Comparison of ENCODE assay signal across 25 cellular contexts in the genomic region with DNA sequence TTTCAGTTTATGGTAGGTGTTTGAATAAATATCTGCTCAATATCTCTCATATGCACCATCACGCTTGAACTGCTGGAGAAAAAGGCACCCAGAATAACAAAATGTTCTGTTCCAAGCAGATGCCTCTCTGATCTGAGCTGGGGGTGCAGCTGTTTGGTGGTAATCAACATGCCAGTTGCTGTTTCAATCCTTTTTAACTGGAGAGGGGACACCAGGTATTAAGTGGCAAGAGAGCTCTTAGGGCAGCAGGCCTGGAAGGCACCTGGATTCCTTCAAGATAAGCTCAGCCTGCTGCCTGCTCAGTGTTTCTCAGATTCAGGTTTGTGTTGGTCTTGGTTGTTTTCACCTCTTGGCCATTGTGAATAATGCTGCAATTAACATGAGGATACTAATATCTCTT. TPM values are rescaled to one million over a fixed set of nuclear protein-coding genes. Genes with fewer than 3 reads are reported as not detected.
A peak's percentile ranks its signal among the peaks of the same experiment; 100 is the strongest.
DNase-seq lines count a peak whose midpoint lies in the region; ATAC-seq and TF ChIP-seq lines count a peak whose summit lies in the region.
"Had no signal": no experiment of that assay in that cellular context is flagged by ENCODE, and none has a peak within 500 bp of the region (broad histone marks: within the 10 kb centered on the region; RNA-seq: fewer than 3 reads in every experiment).

No MANE protein-coding gene starts in this region.

- POLR2A ChIA-PET in SK-N-SH (lab: Yijun Ruan, JAX), result no interaction called here

- H3K4me2 ChIP-seq in SK-N-SH (no peak overlapping the region), Karpas-422 (ENCODE audit: low read depth, low read length, poor library complexity, severe bottlenecking) (no peak overlapping the region)
- H3K4me2 ChIP-seq: BLaER1 treated with 17β-estradiol and CSF1 and Interleukin-3, amounts not matched to agents 10 nM and 100 nM had no signal

- H4K20me1 ChIP-seq in SK-N-SH (ENCODE audit: insufficient read depth) (no peaks in the 10 kb centered on the region), Karpas-422 (ENCODE audit: insufficient read depth, low read depth, low read length) (no peaks in the 10 kb centered on the region)
- H4K20me1 ChIP-seq: BLaER1 treated with 17β-estradiol and CSF1 and Interleukin-3, amounts not matched to agents 10 nM and 100 nM had no signal

- no peak for TF ChIP-seq EP300 in SK-N-SH (IDR thresholded peaks at IDR 0.05; ENCODE audit: borderline replicate concordance in 1 of 2, low read depth in 1 of 2, low read length in 1 of 2)
- TF ChIP-seq EP300 in upper lobe of left lung (IDR thresholded peaks at IDR 0.05), result no peak

- DNase-seq in NCI-H2171 treated with DMSO at 0.1 percent for 48 hours (lab: John Stamatoyannopoulos, UW) (peak; percentile 5), NCI-H2171 (lab: John Stamatoyannopoulos, UW) (no peak), SK-N-SH (no peak), left kidney (ENCODE audit: low read depth, low spot score) (peak; percentile 26), upper lobe of left lung (peak in 1 of 2 donors; percentile 54), NCI-H1417 treated with DMSO at 0.1 percent for 48 hours (lab: John Stamatoyannopoulos, UW) (no peak), Karpas-422 (no peak)
- DNase-seq: 8988T; CD4-positive, alpha-beta memory T cell; GF-D8; H9; MM.1S; NCI-H1048; NCI-H1436; NCI-H2029 treated with DMSO at 0.1 percent for 48 hours; NCI-H446 treated with DMSO at 0.1 percent for 48 hours; NCI-H774 had no signal

- CTCF ChIA-PET in SK-N-SH (lab: Yijun Ruan, JAX), result interaction anchor here (0.7 to 1.5 kb wide), 2 partner anchors 10 to 346 kb away, joined by 3 to 7 read pairs; no protein-coding TSS in a partner anchor

- 64% methylated on average over 1 of the region's 1 CpG for WGBS in SK-N-SH (ENCODE audit: low lambda C conversion rate)
- 81 to 94% methylated on average over 1 of the region's 1 CpG for WGBS in upper lobe of left lung, 2 donors

- no peak for TF ChIP-seq POLR2A in upper lobe of left lung (IDR thresholded peaks at IDR 0.05)

- H3K9me3 ChIP-seq in SK-N-SH (no peaks in the 10 kb centered on the region), upper lobe of left lung (no peaks in the 10 kb centered on the region), Karpas-422 (ENCODE audit: low read length) (no peaks in the 10 kb centered on the region)
- H3K9me3 ChIP-seq: BLaER1 treated with 17β-estradiol and CSF1 and Interleukin-3, amounts not matched to agents 10 nM and 100 nM had no signal

- H3K4me1 ChIP-seq in SK-N-SH (ENCODE audit: control insufficient read depth in 1 of 2, insufficient read depth in 2 of 2, low read depth in 1 of 2, low read length in 1 of 2) (peaks cover 0 to 10% of the 10 kb centered on the region in 2 experiments; a peak in 1 of 4 replicates), upper lobe of left lung (peaks cover 0 to 14% (median 6%) of the 10 kb centered on the region in 4 donors), Karpas-422 (ENCODE audit: low read length) (no peaks in the 10 kb centered on the region)
- H3K4me1 ChIP-seq: BLaER1 treated with 17β-estradiol and CSF1 and Interleukin-3, amounts not matched to agents 10 nM and 100 nM had no signal

- no peak for TF ChIP-seq RAD21 in SK-N-SH (IDR thresholded peaks at IDR 0.05; ENCODE audit: low read length)

- H2AFZ ChIP-seq in SK-N-SH (ENCODE audit: low read depth) (no peak overlapping the region), Karpas-422 (ENCODE audit: low read length) (no peak overlapping the region)

- H3K36me3 ChIP-seq in SK-N-SH (replicated peaks in 1 of 2; ENCODE audit: control insufficient read depth in 1 of 2, insufficient read depth in 2 of 2, low read length in 1 of 2) (no peaks in the 10 kb centered on the region), upper lobe of left lung (no peaks in the 10 kb centered on the region), Karpas-422 (ENCODE audit: insufficient read depth, low read length) (no peaks in the 10 kb centered on the region)
- H3K36me3 ChIP-seq: BLaER1 treated with 17β-estradiol and CSF1 and Interleukin-3, amounts not matched to agents 10 nM and 100 nM had no signal

- no peak for ATAC-seq in upper lobe of left lung (ENCODE audit: low FRiP score in 2 of 2)
- no peak for ATAC-seq in GM19455 (IDR thresholded peaks at IDR 0.05; ENCODE audit: unreplicated experiment)
- ATAC-seq: HepG2, K562, Right ventricle myocardium inferior had no signal

- no peaks in the 10 kb centered on the region for H3F3A ChIP-seq in SK-N-SH (replicated peaks; ENCODE audit: insufficient read depth)

- H3K79me2 ChIP-seq in SK-N-SH (ENCODE audit: insufficient read depth) (no peaks in the 10 kb centered on the region), Karpas-422 (ENCODE audit: low read length) (no peaks in the 10 kb centered on the region)

- H3K4me3 ChIP-seq in SK-N-SH (ENCODE audit: low read depth in 2 of 2, low read length in 1 of 2), result no peak overlapping the region
- H3K4me3 ChIP-seq in upper lobe of left lung, result no peak overlapping the region
- H3K4me3 ChIP-seq in Karpas-422 (ENCODE audit: low read length), result no peak overlapping the region
- H3K4me3 ChIP-seq: BLaER1 treated with 17β-estradiol and CSF1 and Interleukin-3, amounts not matched to agents 10 nM and 100 nM; K562; SK-N-MC had no signal

- H3K9me2 ChIP-seq in SK-N-SH, result no peaks in the 10 kb centered on the region
- H3K9me2 ChIP-seq in Karpas-422 (replicated peaks; ENCODE audit: insufficient read depth, low read length), result no peaks in the 10 kb centered on the region

- H3K9ac ChIP-seq in SK-N-SH (no peak overlapping the region), Karpas-422 (ENCODE audit: low read length) (no peak overlapping the region)
- H3K9ac ChIP-seq: BLaER1 treated with 17β-estradiol and CSF1 and Interleukin-3, amounts not matched to agents 10 nM and 100 nM had no signal

- H3K27me3 ChIP-seq in SK-N-SH (ENCODE audit: insufficient read depth), result no peaks in the 10 kb centered on the region
- H3K27me3 ChIP-seq in upper lobe of left lung, result no peaks in the 10 kb centered on the region
- H3K27me3 ChIP-seq in Karpas-422 (ENCODE audit: low read length), result no peaks in the 10 kb centered on the region
- H3K27me3 ChIP-seq: BLaER1 treated with 17β-estradiol and CSF1 and Interleukin-3, amounts not matched to agents 10 nM and 100 nM had no signal

- no peak overlapping the region for H3K27ac ChIP-seq in SK-N-SH (ENCODE audit: low read depth in 2 of 2, low read length in 1 of 2)
- peak overlapping the region in 3 of 4 donors; percentile 16 to 39 (median 30) for H3K27ac ChIP-seq in upper lobe of left lung
- H3K27ac ChIP-seq in Karpas-422 (ENCODE audit: low read length), result no peak overlapping the region
- H3K27ac ChIP-seq: BLaER1 treated with 17β-estradiol and CSF1 and Interleukin-3, amounts not matched to agents 10 nM and 100 nM; HL-60; SK-N-MC had no signal

- TF ChIP-seq CTCF in SK-N-SH (IDR thresholded peaks at IDR 0.05) (no peak), upper lobe of left lung (IDR thresholded peaks at IDR 0.05) (no peak)

TF ChIP-seq in SK-N-SH, 30 proteins besides CTCF, POLR2A, EP300 and RAD21:
- TF ChIP-seq CHD2 (IDR thresholded peaks at IDR 0.05; ENCODE audit: low read length, partially characterized antibody), result no peak
- TF ChIP-seq GATA2 (CRISPR knock-in tag; IDR thresholded peaks at IDR 0.05), result peak; percentile 45; the same call in 1 of the 2 replicates

RNA-seq across cellular contexts. Expression of gene VAT1L, which starts 27.2 kb away (rescaled TPM):
- polyA plus RNA-seq in SK-N-SH (2012; rRNA removed), result 52.5 and 62.2 TPM in 2 replicates
- polyA plus RNA-seq in SK-N-SH (2012; cell fraction: cytosol; rRNA removed), result 58.9 and 65.7 TPM in 2 replicates
- polyA plus RNA-seq in SK-N-SH (2012; cell fraction: nucleus; rRNA removed), result 20.8 and 29.9 TPM in 2 replicates
- total RNA-seq in upper lobe of left lung, result under 1 TPM in 4 of 6 donors, not detected in 2; under 0.01 to 0.59 (median 0.27) TPM
- 5.1 and 5.8 TPM in 2 replicates for total RNA-seq in Karpas-422 (2014; rRNA removed; shearing (Covaris generic); ENCODE audit: low replicate concordance)
- total RNA-seq: CD4-positive, alpha-beta memory T cell; HepG2; HT-29; K562 had no signal
- polyA plus RNA-seq: CD4-positive, alpha-beta memory T cell; HepG2 had no signal

RNA-seq across cellular contexts. Expression of gene NUDT7, which starts 38.9 kb away (rescaled TPM):
- 11.4 and 14.9 TPM in 2 replicates for polyA plus RNA-seq in SK-N-SH (2012; rRNA removed)
- 14.9 and 15.9 TPM in 2 replicates for polyA plus RNA-seq in SK-N-SH (2012; cell fraction: cytosol; rRNA removed)
- polyA plus RNA-seq in SK-N-SH (2012; cell fraction: nucleus; rRNA removed), result 5.6 and 7.7 TPM in 2 replicates
- total RNA-seq in upper lobe of left lung, result 10 to 100 TPM in 2 of 6 donors, 1 to 10 TPM in 4; 3.1 to 24.1 (median 6.8) TPM
- total RNA-seq in Karpas-422 (2014; rRNA removed; shearing (Covaris generic); ENCODE audit: low replicate concordance), result 32.7 and 61.3 TPM in 2 replicates

Comparison
In these comparisons a context has a peak if more than half of its experiments do, and no peak if none do; other contexts are left out.
1. DNase-seq: peak in NCI-H2171 treated with DMSO at 0.1 percent for 48 hours (single experiment) and left kidney (single experiment); none in NCI-H2171 (single experiment), SK-N-SH (single experiment), NCI-H1417 treated with DMSO at 0.1 percent for 48 hours (single experiment) and Karpas-422 (single experiment).
2. H3K27ac ChIP-seq: peak in upper lobe of left lung (3 of 4); none in SK-N-SH (0 of 2) and Karpas-422 (single experiment).